In genomic region chr1:42939216-42939615, GRCh38 we compare ENCODE assay signal across 1 cellular context.
TF ChIP-seq lines count a peak whose summit lies in the region.

No MANE protein-coding gene starts in this region.

TF ChIP-seq in HepG2, 621 proteins besides CTCF, POLR2A, EP300 and RAD21 (continued from another document and continues in another):
- TF ChIP-seq ZBTB37 (CRISPR knock-in tag; IDR thresholded peaks at IDR 0.05) = no peak
- TF ChIP-seq RXRB (CRISPR knock-in tag; IDR thresholded peaks at IDR 0.05; ENCODE audit: borderline replicate concordance) = 0 out of 2 replicates have a peak, but pooled peaks have one; percentile 13
- TF ChIP-seq GMEB2 (CRISPR knock-in tag; IDR thresholded peaks at IDR 0.05; ENCODE audit: low read depth) = no peak
- TF ChIP-seq FOXK1 (CRISPR knock-in tag; IDR thresholded peaks at IDR 0.05; ENCODE audit: borderline replicate concordance, low read depth) = no peak
- 0 out of 2 replicates have a peak, but pooled peaks have one; percentile 25 for TF ChIP-seq NCOA2 (CRISPR knock-in tag; IDR thresholded peaks at IDR 0.05)
- TF ChIP-seq POLR2G (IDR thresholded peaks at IDR 0.05; ENCODE audit: low read depth, low read length) = peak; percentile 30; the same call in 1 of the 2 replicates
- TF ChIP-seq ZNF12 (CRISPR knock-in tag; IDR thresholded peaks at IDR 0.05) = no peak
- peak; percentile 25; the same call in 1 of the 2 replicates for TF ChIP-seq ZNF501 (CRISPR knock-in tag; IDR thresholded peaks at IDR 0.05)
- no peak for TF ChIP-seq PBX2 (CRISPR knock-in tag; IDR thresholded peaks at IDR 0.05)
- no peak for TF ChIP-seq MYC (CRISPR knock-in tag; IDR thresholded peaks at IDR 0.05; ENCODE audit: borderline replicate concordance)
- no peak for TF ChIP-seq ZBTB46 (CRISPR knock-in tag; IDR thresholded peaks at IDR 0.05; ENCODE audit: borderline replicate concordance)
- TF ChIP-seq ZFP91 (CRISPR knock-in tag; IDR thresholded peaks at IDR 0.05; ENCODE audit: borderline replicate concordance) = peak; percentile 29; the same call in 1 of the 2 replicates
- TF ChIP-seq USF2 (IDR thresholded peaks at IDR 0.05; ENCODE audit: low read depth, low read length) = peak; percentile 40; the same call in 1 of the 2 replicates
- TF ChIP-seq USF2 (CRISPR knock-in tag; IDR thresholded peaks at IDR 0.05; ENCODE audit: borderline replicate concordance) = peak; percentile 73; the same call in 1 of the 2 replicates
- no peak for TF ChIP-seq SMARCC2 (IDR thresholded peaks at IDR 0.05)
- TF ChIP-seq RBM39 (IDR thresholded peaks at IDR 0.05; ENCODE audit: low read depth, low read length, poor library complexity, severe bottlenecking) = no peak
- no peak for TF ChIP-seq ZNF274 (CRISPR knock-in tag; IDR thresholded peaks at IDR 0.05)
- peak; percentile 57; the same call in 1 of the 2 replicates for TF ChIP-seq ZNF644 (CRISPR knock-in tag; IDR thresholded peaks at IDR 0.05; ENCODE audit: low read depth)
- TF ChIP-seq ZNF788 (CRISPR knock-in tag; IDR thresholded peaks at IDR 0.05; ENCODE audit: borderline replicate concordance) = peak; percentile 32; the same call in 1 of the 2 replicates
- no peak for TF ChIP-seq KDM3A (CRISPR knock-in tag; IDR thresholded peaks at IDR 0.05; ENCODE audit: low read depth)
- TF ChIP-seq MBNL3 (CRISPR knock-in tag; conservative IDR thresholded peaks at IDR 0.05) = no peak
- no peak for TF ChIP-seq ELK4 (CRISPR knock-in tag; IDR thresholded peaks at IDR 0.05; ENCODE audit: borderline replicate concordance)
- TF ChIP-seq ZSCAN30 (CRISPR knock-in tag; IDR thresholded peaks at IDR 0.05) = no peak
- TF ChIP-seq DBP (CRISPR knock-in tag; IDR thresholded peaks at IDR 0.05; ENCODE audit: not compliant biosample characterization) = no peak
- peak; percentile 40; the same call in 1 of the 2 replicates for TF ChIP-seq KLF6 (CRISPR knock-in tag; IDR thresholded peaks at IDR 0.05)
- peak; percentile 22; the same call in 1 of the 2 replicates for TF ChIP-seq RBAK (CRISPR knock-in tag; IDR thresholded peaks at IDR 0.05)
- peak; percentile 52; the same call in 1 of the 2 replicates for TF ChIP-seq AHDC1 (CRISPR knock-in tag; IDR thresholded peaks at IDR 0.05; ENCODE audit: borderline replicate concordance)
- no peak for TF ChIP-seq DZIP1 (CRISPR knock-in tag; IDR thresholded peaks at IDR 0.05)
- TF ChIP-seq HDAC2 (CRISPR knock-in tag; IDR thresholded peaks at IDR 0.05) = no peak; the same call in 1 of the 2 replicates
- 0 out of 2 replicates have a peak, but pooled peaks have one; percentile 31 for TF ChIP-seq ZIK1 (CRISPR knock-in tag; IDR thresholded peaks at IDR 0.05; ENCODE audit: borderline replicate concordance, low read depth)
- TF ChIP-seq MED1 (CRISPR knock-in tag; IDR thresholded peaks at IDR 0.05) = peak; percentile 61
- TF ChIP-seq ZBTB8A (CRISPR knock-in tag; IDR thresholded peaks at IDR 0.05; ENCODE audit: borderline replicate concordance, low read depth) = no peak
- no peak for TF ChIP-seq SRSF4 (IDR thresholded peaks at IDR 0.05; ENCODE audit: low read depth, low read length, poor library complexity, severe bottlenecking)
- no peak for TF ChIP-seq HMG20B (CRISPR knock-in tag; conservative IDR thresholded peaks at IDR 0.05)
- peak; percentile 86 for TF ChIP-seq HNF4G (IDR thresholded peaks at IDR 0.05; ENCODE audit: borderline replicate concordance, low read depth, low read length)
- peak; percentile 82; the same call in 1 of the 2 replicates for TF ChIP-seq HNF4G (CRISPR knock-in tag; IDR thresholded peaks at IDR 0.05; ENCODE audit: borderline replicate concordance, low read depth)
- no peak for TF ChIP-seq ZNF552 (CRISPR knock-in tag; IDR thresholded peaks at IDR 0.05; ENCODE audit: borderline replicate concordance)
- peak; percentile 71 for TF ChIP-seq TBX2 (CRISPR knock-in tag; IDR thresholded peaks at IDR 0.05; ENCODE audit: borderline replicate concordance)
